In the genomic region with DNA sequence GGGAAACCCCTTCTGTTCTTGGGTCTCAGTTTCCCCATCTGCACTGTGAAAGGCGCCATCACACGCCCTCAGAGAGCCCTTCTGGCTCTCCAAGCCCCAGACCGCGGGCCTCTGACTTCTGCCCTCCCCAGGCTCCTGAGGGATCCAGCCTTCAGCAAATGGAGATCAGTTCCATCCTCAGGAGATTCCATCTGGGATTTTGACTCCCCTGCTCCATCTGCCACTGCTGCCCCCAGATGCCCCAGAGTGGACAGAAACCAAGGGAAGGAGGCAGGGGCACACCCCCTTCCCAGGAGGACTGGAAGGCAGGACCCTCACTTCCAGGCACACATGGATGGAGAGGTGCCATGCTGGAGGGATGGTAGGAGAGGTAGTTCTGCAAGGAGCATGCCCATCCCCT, we compare ENCODE assay signal across 21 cellular contexts. TPM values are rescaled to one million over a fixed set of nuclear protein-coding genes. Genes with fewer than 3 reads are reported as not detected.
DNase-seq lines count a peak whose midpoint lies in the region; ATAC-seq, FAIRE-seq and TF ChIP-seq lines count a peak whose summit lies in the region.
"Had no signal": no experiment of that assay in that cellular context is flagged by ENCODE, and none has a peak within 500 bp of the region (broad histone marks: within the 10 kb centered on the region; RNA-seq: fewer than 3 reads in every experiment).

No MANE protein-coding gene starts in this region.

- no peak overlapping the region for H3K27ac Mint-ChIP-seq in stimulated activated naive CD8-positive, alpha-beta T cell treated with anti-CD3 and anti-CD28 coated beads, Interleukin-15, amount 100 ng/mL, for 72 hours
- no peak overlapping the region for H3K27ac Mint-ChIP-seq in endothelial cell (ENCODE audit: unreplicated experiment)
- H3K27ac Mint-ChIP-seq: B cell; CD4-positive, alpha-beta T cell had no signal

- no peaks in the 10 kb centered on the region for H3K36me3 Mint-ChIP-seq in endothelial cell (ENCODE audit: low read depth, unreplicated experiment)

- H2AK5ac ChIP-seq in mesenchymal stem cell (ENCODE audit: low read length, severe bottlenecking): peak overlapping the region; percentile 37

- H3K18ac ChIP-seq in mesenchymal stem cell (ENCODE audit: low read depth in 1 of 2, low read length in 2 of 2): peak overlapping the region in 1 of 2 experiments; percentile 16

- H3K9me3 Mint-ChIP-seq in stimulated activated naive CD8-positive, alpha-beta T cell treated with anti-CD3 and anti-CD28 coated beads, Interleukin-15, amount 100 ng/mL, for 72 hours: no peaks in the 10 kb centered on the region
- no peaks in the 10 kb centered on the region for H3K9me3 Mint-ChIP-seq in endothelial cell (ENCODE audit: unreplicated experiment)
- H3K9me3 Mint-ChIP-seq: CD4-positive, alpha-beta T cell had no signal

- H3K9me3 ChIP-seq in WERI-Rb-1 (ENCODE audit: severe bottlenecking) (no peaks in the 10 kb centered on the region), mesenchymal stem cell (ENCODE audit: control insufficient read depth, low read length) (no peaks in the 10 kb centered on the region)

- peaks cover 1% of the 10 kb centered on the region for H3K79me1 ChIP-seq in mesenchymal stem cell (replicated peaks; ENCODE audit: low read length, poor library complexity, severe bottlenecking)

- TF ChIP-seq CTCF in WERI-Rb-1 (IDR thresholded peaks at IDR 0.05; ENCODE audit: low read depth, low read length) (no peak), endothelial cell (IDR thresholded peaks at IDR 0.05; ENCODE audit: unreplicated experiment) (no peak)

- no peaks in the 10 kb centered on the region for H3K4me1 Mint-ChIP-seq in stimulated activated naive CD8-positive, alpha-beta T cell treated with anti-CD3 and anti-CD28 coated beads, Interleukin-15, amount 100 ng/mL, for 72 hours
- peaks cover 29% of the 10 kb centered on the region for H3K4me1 Mint-ChIP-seq in endothelial cell (ENCODE audit: unreplicated experiment)
- H3K4me1 Mint-ChIP-seq: B cell had no signal

- peak overlapping the region in 1 of 2 experiments; percentile 26 for H3K14ac ChIP-seq in mesenchymal stem cell (ENCODE audit: low read length in 2 of 2)

- H3K27me3 Mint-ChIP-seq in stimulated activated naive CD8-positive, alpha-beta T cell treated with anti-CD3 and anti-CD28 coated beads, Interleukin-15, amount 100 ng/mL, for 72 hours: no peaks in the 10 kb centered on the region
- H3K27me3 Mint-ChIP-seq in endothelial cell (ENCODE audit: unreplicated experiment): peaks cover 4% of the 10 kb centered on the region
- H3K27me3 Mint-ChIP-seq: B cell; CD4-positive, alpha-beta T cell had no signal

- no peak overlapping the region for H3K27ac ChIP-seq in WERI-Rb-1
- peak overlapping the region; percentile 13 for H3K27ac ChIP-seq in mesenchymal stem cell (ENCODE audit: low read length, poor library complexity, severe bottlenecking)
- H3K27ac ChIP-seq: HL-60 had no signal

- H3K36me3 ChIP-seq in WERI-Rb-1 (no peaks in the 10 kb centered on the region), mesenchymal stem cell (ENCODE audit: control insufficient read depth in 1 of 2, insufficient read depth in 2 of 2, low read depth in 1 of 2, low read length in 2 of 2) (no peaks in the 10 kb centered on the region)

- no peak overlapping the region for H4K8ac ChIP-seq in mesenchymal stem cell (ENCODE audit: low read length)

- ATAC-seq in stimulated activated naive CD8-positive, alpha-beta T cell treated with anti-CD3 and anti-CD28 coated beads, Interleukin-15, amount 100 ng/mL, for 72 hours: no peak
- ATAC-seq: HCT116 had no signal

- 97% methylated on average over 4 of the region's 4 CpGs for WGBS in mesenchymal stem cell

- H3K4me1 ChIP-seq in mesenchymal stem cell (ENCODE audit: control insufficient read depth, insufficient read depth, low read depth, low read length): peaks cover 35% of the 10 kb centered on the region

- H3K4ac ChIP-seq in mesenchymal stem cell (ENCODE audit: low read depth in 1 of 2, low read length in 2 of 2): no peak overlapping the region

- H2BK5ac ChIP-seq in mesenchymal stem cell (ENCODE audit: low read depth, low read length, poor library complexity, severe bottlenecking): no peak overlapping the region

- H3K23ac ChIP-seq in mesenchymal stem cell (ENCODE audit: low read length in 2 of 2): no peak overlapping the region

- peak; percentile 20 for FAIRE-seq in urothelium cell line (lab: Jason Lieb, UNC)
- FAIRE-seq: GM12892, H54 had no signal

- H2BK15ac ChIP-seq in mesenchymal stem cell (ENCODE audit: low read depth, poor library complexity, severe bottlenecking): peak overlapping the region; percentile 5

- H3K9ac ChIP-seq in mesenchymal stem cell (ENCODE audit: low read length): no peak overlapping the region

- H3K27me3 ChIP-seq in WERI-Rb-1 (ENCODE audit: insufficient read depth, low read depth, severe bottlenecking) (no peaks in the 10 kb centered on the region), mesenchymal stem cell (ENCODE audit: control insufficient read depth in 1 of 2, insufficient read depth in 1 of 2, low read length in 2 of 2) (no peaks in the 10 kb centered on the region)

- no peak overlapping the region for H3K4me2 ChIP-seq in mesenchymal stem cell (ENCODE audit: low read length, poor library complexity, severe bottlenecking)

- H3K4me3 Mint-ChIP-seq in stimulated activated naive CD8-positive, alpha-beta T cell treated with anti-CD3 and anti-CD28 coated beads, Interleukin-15, amount 100 ng/mL, for 72 hours: no peak overlapping the region
- no peak overlapping the region for H3K4me3 Mint-ChIP-seq in endothelial cell (ENCODE audit: unreplicated experiment)
- H3K4me3 Mint-ChIP-seq: B cell; CD4-positive, alpha-beta T cell had no signal

- no peak overlapping the region for H2BK120ac ChIP-seq in mesenchymal stem cell (ENCODE audit: low read depth, low read length)

- no peak overlapping the region for H2AFZ ChIP-seq in mesenchymal stem cell (ENCODE audit: low read depth, low read length)

- H3K4me3 ChIP-seq in WERI-Rb-1 (ENCODE audit: low read depth, low read length) (no peak overlapping the region), mesenchymal stem cell (ENCODE audit: insufficient read depth in 1 of 2, low read depth in 1 of 2, low read length in 2 of 2) (no peak overlapping the region)

- no peak overlapping the region for H4K91ac ChIP-seq in mesenchymal stem cell (ENCODE audit: low read length)

- peak overlapping the region; percentile 4 to 51 for H2BK12ac ChIP-seq in mesenchymal stem cell (ENCODE audit: low read length in 2 of 2)

- DNase-seq in NCI-H524 (lab: John Stamatoyannopoulos, UW): peak; percentile 33 to 77
- no peak for DNase-seq in NCI-H524 treated with DMSO at 0.1 percent for 48 hours (lab: John Stamatoyannopoulos, UW)
- DNase-seq in WERI-Rb-1: peak; percentile 62
- DNase-seq in mesenchymal stem cell: no peak
- DNase-seq in urothelium cell line (ENCODE audit: low spot score): no peak
- no peak for DNase-seq in stimulated activated naive CD8-positive, alpha-beta T cell treated with anti-CD3 and anti-CD28 coated beads, Interleukin-15, amount 100 ng/mL, for 72 hours
- no peak for DNase-seq in endothelial cell (ENCODE audit: low spot score)
- no peak for DNase-seq in activated naive CD4-positive, alpha-beta T cell treated with Interleukin-2 at 50 U/mL for 16 hours
- DNase-seq: 8988T; ACHN; C1 segment of cervical spinal cord; Calu3; CD4-positive, alpha-beta T cell; DMS153; DMS79 treated with DMSO at 0.1 percent for 48 hours; EL had no signal

RNA-seq across cellular contexts. Expression of a gene that starts 18.7 kb away (rescaled TPM):
- 3,588 TPM for polyA plus RNA-seq in mesenchymal stem cell (2013, experiment 1 of 2)
- polyA plus RNA-seq in mesenchymal stem cell (2013, experiment 2 of 2): 3,623 TPM
- total RNA-seq in endothelial cell (ENCODE audit: unreplicated experiment): 2,784 TPM

RNA-seq across cellular contexts. Expression of a gene that starts 39.7 kb away (rescaled TPM):
- polyA plus RNA-seq in mesenchymal stem cell (2013, experiment 1 of 2): 64.3 TPM
- 64.6 TPM for polyA plus RNA-seq in mesenchymal stem cell (2013, experiment 2 of 2)
- 178 TPM for total RNA-seq in endothelial cell (ENCODE audit: unreplicated experiment)

RNA-seq across cellular contexts. Expression of a gene that starts 55.5 kb away (rescaled TPM):
- 0.43 TPM for polyA plus RNA-seq in mesenchymal stem cell (2013, experiment 1 of 2)
- polyA plus RNA-seq in mesenchymal stem cell (2013, experiment 2 of 2): 0.36 TPM
- total RNA-seq in endothelial cell (ENCODE audit: unreplicated experiment): 170 TPM

Comparison
In these comparisons a context has a peak if more than half of its experiments do, and no peak if none do; other contexts are left out.
1. DNase-seq: peak in NCI-H524 (2 of 2) and WERI-Rb-1 (single experiment); none in NCI-H524 treated with DMSO at 0.1 percent for 48 hours (single experiment), mesenchymal stem cell (single experiment), urothelium cell line (single experiment), stimulated activated naive CD8-positive, alpha-beta T cell treated with anti-CD3 and anti-CD28 coated beads, Interleukin-15, amount 100 ng/mL, for 72 hours (0 of 2), endothelial cell (single experiment) and activated naive CD4-positive, alpha-beta T cell treated with Interleukin-2 at 50 U/mL for 16 hours (single experiment).